30 cellular contexts compared by ENCODE assay signal in the genomic region with DNA sequence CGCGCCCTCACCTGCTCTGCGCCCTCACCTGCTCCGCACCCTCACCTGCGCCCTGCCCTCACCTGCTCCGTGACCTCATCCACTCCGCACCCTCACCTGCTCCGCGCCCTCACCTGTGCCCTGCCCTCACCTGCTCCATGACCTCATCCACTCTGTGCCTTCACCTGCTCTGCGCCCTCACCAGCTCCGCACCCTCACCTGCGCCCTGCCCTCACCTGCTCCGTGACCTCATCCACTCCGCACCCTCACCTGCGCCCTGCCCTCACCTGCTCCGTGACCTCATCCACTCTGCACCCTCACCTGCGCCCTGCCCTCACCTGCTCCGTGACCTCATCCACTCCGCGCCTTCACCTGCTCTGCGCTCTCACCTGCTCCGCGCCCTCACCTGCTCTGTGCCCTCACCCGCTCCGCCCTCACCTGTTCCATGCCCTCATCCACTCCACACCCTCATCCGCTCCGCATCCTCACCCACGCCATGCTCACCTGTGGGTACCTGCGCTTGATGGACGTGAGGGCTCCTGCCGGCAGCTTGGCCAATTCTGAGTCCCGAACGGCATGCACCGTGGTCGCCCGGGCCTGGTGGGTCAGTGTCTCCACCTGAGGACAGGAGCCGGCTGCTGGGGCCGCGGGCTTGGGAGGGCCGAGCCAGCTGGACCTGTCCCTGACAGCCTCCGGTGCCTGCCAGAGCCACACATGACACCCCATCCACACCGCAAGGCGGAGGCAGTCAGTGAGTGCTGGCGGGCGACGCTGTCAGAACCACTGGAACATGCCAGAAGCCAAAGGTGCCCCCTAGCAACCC. TPM values are rescaled to one million over a fixed set of nuclear protein-coding genes. Genes with fewer than 3 reads are reported as not detected.
DNase-seq lines count a peak whose midpoint lies in the region; ATAC-seq lines count a peak whose summit lies in the region.
"Had no signal": no experiment of that assay in that cellular context is flagged by ENCODE, and none has a peak within 500 bp of the region (broad histone marks: within the 10 kb centered on the region; RNA-seq: fewer than 3 reads in every experiment).

No MANE protein-coding gene starts in this region.

- no peak overlapping the region for H3K4me2 ChIP-seq in mesendoderm (ENCODE audit: low read length)
- H3K4me2 ChIP-seq: A549, smooth muscle cell had no signal

- no peak overlapping the region for H2AK5ac ChIP-seq in mesendoderm (ENCODE audit: low read length)

- H3K4ac ChIP-seq in mesendoderm (ENCODE audit: low read depth, low read length): no peak overlapping the region

- H3K36me3 ChIP-seq in mesendoderm (ENCODE audit: control insufficient read depth, insufficient read depth, low read length): no peaks in the 10 kb centered on the region
- H3K36me3 ChIP-seq: MG63 had no signal

- no peaks in the 10 kb centered on the region for H3K79me2 ChIP-seq in mesendoderm (ENCODE audit: control insufficient read depth, insufficient read depth, low read length)

- no peak overlapping the region for H3K4me3 Mint-ChIP-seq in activated naive CD8-positive, alpha-beta T cell treated with anti-CD3 and anti-CD28 coated beads, Interleukin-2, amount 10 ng/mL, durations not matched to agents 7 days and 5 days
- H3K4me3 Mint-ChIP-seq in activated naive CD8-positive, alpha-beta T cell treated with anti-CD3 and anti-CD28 coated beads for 36 hours: no peak overlapping the region
- H3K4me3 Mint-ChIP-seq in activated T-helper 17 cell treated with anti-CD3 and anti-CD28 coated beads, Interleukin-2, amount 50 U/mL, for 72 hours: peak overlapping the region; percentile 14
- no peak overlapping the region for H3K4me3 Mint-ChIP-seq in stimulated activated effector memory CD8-positive, alpha-beta T cell treated with anti-CD3 and anti-CD28 coated beads, Interleukin-12 subunit alpha, Interleukin-12 subunit beta, amount 100 ng/mL, for 72 hours
- H3K4me3 Mint-ChIP-seq: activated CD4-positive, alpha-beta memory T cell treated with anti-CD3 and anti-CD28 coated beads, Interleukin-2, amount 10 ng/mL, durations not matched to agents 7 days and 5 days; CD4-positive, alpha-beta T cell; natural killer cell treated with Interleukin-12 subunit alpha and Interleukin-12 subunit beta and Interleukin-15 and Interleukin-18, amount 100 ng/mL, for 72 hours; stimulated activated naive CD8-positive, alpha-beta T cell treated with anti-CD3 and anti-CD28 coated beads, Interleukin-15, Interleukin-2, amounts not matched to agents 100 ng/mL and 50 ng/mL, for 24 hours had no signal

- H2BK120ac ChIP-seq in mesendoderm (ENCODE audit: low read depth, low read length): no peak overlapping the region

- H3K56ac ChIP-seq in mesendoderm (ENCODE audit: low read length): no peak overlapping the region

- no peaks in the 10 kb centered on the region for H3K4me1 ChIP-seq in mesendoderm (ENCODE audit: control insufficient read depth, low read depth, low read length)
- H3K4me1 ChIP-seq: A549 had no signal

- H4K8ac ChIP-seq in mesendoderm (ENCODE audit: low read depth, low read length): no peak overlapping the region

- H3K79me1 ChIP-seq in mesendoderm (ENCODE audit: low read length): no peaks in the 10 kb centered on the region

- no peak overlapping the region for H4K5ac ChIP-seq in mesendoderm (ENCODE audit: low read length)

- H3K23ac ChIP-seq in mesendoderm (ENCODE audit: low read length): no peak overlapping the region

- H3K27me3 ChIP-seq in mesendoderm (ENCODE audit: insufficient read depth, low read length, poor library complexity): no peaks in the 10 kb centered on the region
- H3K27me3 ChIP-seq: MG63 had no signal

- H3K4me3 ChIP-seq in mesendoderm (ENCODE audit: low read length): no peak overlapping the region
- H3K4me3 ChIP-seq: A549, MG63, smooth muscle cell, thoracic aorta had no signal

- DNase-seq in activated naive CD8-positive, alpha-beta T cell treated with anti-CD3 and anti-CD28 coated beads, Interleukin-2, amount 10 ng/mL, durations not matched to agents 7 days and 5 days: no peak
- no peak for DNase-seq in activated naive CD8-positive, alpha-beta T cell treated with anti-CD3 and anti-CD28 coated beads for 36 hours
- peak; percentile 8 for DNase-seq in medulla oblongata (ENCODE audit: extremely low spot score)
- DNase-seq in stimulated activated effector memory CD8-positive, alpha-beta T cell treated with anti-CD3 and anti-CD28 coated beads, Interleukin-12 subunit alpha, Interleukin-12 subunit beta, amount 100 ng/mL, for 72 hours (ENCODE audit: low spot score in 2 of 2): no peak
- no peak for DNase-seq in DMS79 (lab: John Stamatoyannopoulos, UW)
- DNase-seq in mesendoderm: no peak
- no peak for DNase-seq in HuH-7 (ENCODE audit: low spot score)
- DNase-seq: activated CD4-positive, alpha-beta memory T cell treated with anti-CD3 and anti-CD28 coated beads, Interleukin-2, amount 10 ng/mL, durations not matched to agents 7 days and 5 days; activated CD4-positive, CD25-positive, alpha-beta regulatory T cell treated with anti-CD3 and anti-CD28 coated beads, Interleukin-2, amount 50 U/mL, for 72 hours; activated CD8-positive, alpha-beta memory T cell treated with anti-CD3 and anti-CD28 coated beads, Interleukin-2, amount 50 U/mL, for 4 hours; CD4-positive, alpha-beta T cell; effector CD4-positive, alpha-beta T cell; KG1; MG63; NCI-H1105 treated with DMSO at 0.1 percent for 48 hours; NCI-H1930; NCI-H345; SHP77 treated with DMSO at 0.1 percent for 48 hours; stimulated activated CD4-positive, alpha-beta T cell treated with anti-CD3 and anti-CD28 coated beads, Interleukin-1b, Interleukin-23, amount 100 ng/mL, for 48 hours had no signal

- H3K4me1 Mint-ChIP-seq in activated naive CD8-positive, alpha-beta T cell treated with anti-CD3 and anti-CD28 coated beads, Interleukin-2, amount 10 ng/mL, durations not matched to agents 7 days and 5 days: peaks cover 10% of the 10 kb centered on the region
- H3K4me1 Mint-ChIP-seq in activated naive CD8-positive, alpha-beta T cell treated with anti-CD3 and anti-CD28 coated beads for 36 hours: peaks cover 6% of the 10 kb centered on the region
- peaks cover 11% of the 10 kb centered on the region for H3K4me1 Mint-ChIP-seq in activated T-helper 17 cell treated with anti-CD3 and anti-CD28 coated beads, Interleukin-2, amount 50 U/mL, for 72 hours
- H3K4me1 Mint-ChIP-seq in stimulated activated effector memory CD8-positive, alpha-beta T cell treated with anti-CD3 and anti-CD28 coated beads, Interleukin-12 subunit alpha, Interleukin-12 subunit beta, amount 100 ng/mL, for 72 hours: peaks cover 17% of the 10 kb centered on the region

- POLR2A ChIA-PET in activated naive CD8-positive, alpha-beta T cell treated with anti-CD3 and anti-CD28 coated beads, Interleukin-2, amount 10 ng/mL, durations not matched to agents 7 days and 5 days (lab: Charles Lee): no interaction called here

- H3K27me3 Mint-ChIP-seq in activated naive CD8-positive, alpha-beta T cell treated with anti-CD3 and anti-CD28 coated beads, Interleukin-2, amount 10 ng/mL, durations not matched to agents 7 days and 5 days: no peaks in the 10 kb centered on the region
- H3K27me3 Mint-ChIP-seq in activated naive CD8-positive, alpha-beta T cell treated with anti-CD3 and anti-CD28 coated beads for 36 hours: no peaks in the 10 kb centered on the region
- H3K27me3 Mint-ChIP-seq in activated T-helper 17 cell treated with anti-CD3 and anti-CD28 coated beads, Interleukin-2, amount 50 U/mL, for 72 hours: no peaks in the 10 kb centered on the region
- H3K27me3 Mint-ChIP-seq: activated CD4-positive, alpha-beta memory T cell treated with anti-CD3 and anti-CD28 coated beads, Interleukin-2, amount 10 ng/mL, durations not matched to agents 7 days and 5 days; CD4-positive, alpha-beta T cell; natural killer cell treated with Interleukin-12 subunit alpha and Interleukin-12 subunit beta and Interleukin-15 and Interleukin-18, amount 100 ng/mL, for 72 hours; stimulated activated naive CD8-positive, alpha-beta T cell treated with anti-CD3 and anti-CD28 coated beads, Interleukin-15, Interleukin-2, amounts not matched to agents 100 ng/mL and 50 ng/mL, for 24 hours had no signal

- no peaks in the 10 kb centered on the region for H3K36me3 Mint-ChIP-seq in activated naive CD8-positive, alpha-beta T cell treated with anti-CD3 and anti-CD28 coated beads, Interleukin-2, amount 10 ng/mL, durations not matched to agents 7 days and 5 days
- no peaks in the 10 kb centered on the region for H3K36me3 Mint-ChIP-seq in activated naive CD8-positive, alpha-beta T cell treated with anti-CD3 and anti-CD28 coated beads for 36 hours
- no peaks in the 10 kb centered on the region for H3K36me3 Mint-ChIP-seq in activated T-helper 17 cell treated with anti-CD3 and anti-CD28 coated beads, Interleukin-2, amount 50 U/mL, for 72 hours (ENCODE audit: low read depth)
- no peaks in the 10 kb centered on the region for H3K36me3 Mint-ChIP-seq in stimulated activated effector memory CD8-positive, alpha-beta T cell treated with anti-CD3 and anti-CD28 coated beads, Interleukin-12 subunit alpha, Interleukin-12 subunit beta, amount 100 ng/mL, for 72 hours
- H3K36me3 Mint-ChIP-seq: activated naive CD4-positive, alpha-beta T cell treated with anti-CD3 and anti-CD28 coated beads, Interleukin-2, amount 50 U/mL, for 72 hours; natural killer cell treated with Interleukin-12 subunit alpha and Interleukin-12 subunit beta and Interleukin-15 and Interleukin-18, amount 100 ng/mL, for 72 hours had no signal

- no peak overlapping the region for H2BK15ac ChIP-seq in mesendoderm (replicated peaks; ENCODE audit: low read depth)

- no peak overlapping the region for H3K27ac ChIP-seq in mesendoderm (ENCODE audit: low read depth, low read length)
- H3K27ac ChIP-seq: A549, thoracic aorta had no signal

- H3K18ac ChIP-seq in mesendoderm (ENCODE audit: low read length): no peak overlapping the region

- H3K9me3 Mint-ChIP-seq in activated naive CD8-positive, alpha-beta T cell treated with anti-CD3 and anti-CD28 coated beads, Interleukin-2, amount 10 ng/mL, durations not matched to agents 7 days and 5 days: no peaks in the 10 kb centered on the region
- no peaks in the 10 kb centered on the region for H3K9me3 Mint-ChIP-seq in activated naive CD8-positive, alpha-beta T cell treated with anti-CD3 and anti-CD28 coated beads for 36 hours
- no peaks in the 10 kb centered on the region for H3K9me3 Mint-ChIP-seq in activated T-helper 17 cell treated with anti-CD3 and anti-CD28 coated beads, Interleukin-2, amount 50 U/mL, for 72 hours
- H3K9me3 Mint-ChIP-seq in stimulated activated effector memory CD8-positive, alpha-beta T cell treated with anti-CD3 and anti-CD28 coated beads, Interleukin-12 subunit alpha, Interleukin-12 subunit beta, amount 100 ng/mL, for 72 hours: no peaks in the 10 kb centered on the region
- H3K9me3 Mint-ChIP-seq: activated CD4-positive, alpha-beta memory T cell treated with anti-CD3 and anti-CD28 coated beads, Interleukin-2, amount 10 ng/mL, durations not matched to agents 7 days and 5 days; activated naive CD4-positive, alpha-beta T cell treated with anti-CD3 and anti-CD28 coated beads, Interleukin-2, amount 50 U/mL, for 72 hours; CD4-positive, alpha-beta T cell; natural killer cell treated with Interleukin-12 subunit alpha and Interleukin-12 subunit beta and Interleukin-15 and Interleukin-18, amount 100 ng/mL, for 72 hours; stimulated activated naive CD8-positive, alpha-beta T cell treated with anti-CD3 and anti-CD28 coated beads, Interleukin-15, Interleukin-2, amounts not matched to agents 100 ng/mL and 50 ng/mL, for 24 hours had no signal

- H3K27ac Mint-ChIP-seq in activated naive CD8-positive, alpha-beta T cell treated with anti-CD3 and anti-CD28 coated beads, Interleukin-2, amount 10 ng/mL, durations not matched to agents 7 days and 5 days: peak overlapping the region; percentile 34
- H3K27ac Mint-ChIP-seq in activated naive CD8-positive, alpha-beta T cell treated with anti-CD3 and anti-CD28 coated beads for 36 hours: no peak overlapping the region
- peak overlapping the region; percentile 55 for H3K27ac Mint-ChIP-seq in activated T-helper 17 cell treated with anti-CD3 and anti-CD28 coated beads, Interleukin-2, amount 50 U/mL, for 72 hours
- H3K27ac Mint-ChIP-seq in stimulated activated effector memory CD8-positive, alpha-beta T cell treated with anti-CD3 and anti-CD28 coated beads, Interleukin-12 subunit alpha, Interleukin-12 subunit beta, amount 100 ng/mL, for 72 hours: peak overlapping the region; percentile 60
- H3K27ac Mint-ChIP-seq: activated CD4-positive, alpha-beta memory T cell treated with anti-CD3 and anti-CD28 coated beads, Interleukin-2, amount 10 ng/mL, durations not matched to agents 7 days and 5 days; CD4-positive, alpha-beta T cell; stimulated activated naive CD8-positive, alpha-beta T cell treated with anti-CD3 and anti-CD28 coated beads, Interleukin-15, Interleukin-2, amounts not matched to agents 100 ng/mL and 50 ng/mL, for 24 hours had no signal

- no peak overlapping the region for H2BK5ac ChIP-seq in mesendoderm (ENCODE audit: low read length)

- ATAC-seq in activated naive CD8-positive, alpha-beta T cell treated with anti-CD3 and anti-CD28 coated beads, Interleukin-2, amount 10 ng/mL, durations not matched to agents 7 days and 5 days (ENCODE audit: low read depth): no peak
- ATAC-seq in activated T-helper 17 cell treated with anti-CD3 and anti-CD28 coated beads, Interleukin-2, amount 50 U/mL, for 72 hours (replicated peaks): no peak
- no peak for ATAC-seq in stimulated activated effector memory CD8-positive, alpha-beta T cell treated with anti-CD3 and anti-CD28 coated beads, Interleukin-12 subunit alpha, Interleukin-12 subunit beta, amount 100 ng/mL, for 72 hours
- ATAC-seq: natural killer cell treated with Interleukin-12 subunit alpha and Interleukin-12 subunit beta and Interleukin-15 and Interleukin-18, amount 100 ng/mL, for 72 hours; Panc1 had no signal

- H3K9ac ChIP-seq in mesendoderm (ENCODE audit: low read length): no peak overlapping the region

- no CpG with 5 or more reads among the region's 46 CpGs for WGBS in mesendoderm (ENCODE audit: extremely low coverage, insufficient coverage, low lambda C conversion rate)

RNA-seq across cellular contexts. Expression of gene NSMF, which starts 35.6 kb away (rescaled TPM):
- 10 to 100 TPM; 54.3 to 58.4 TPM for total RNA-seq in activated naive CD8-positive, alpha-beta T cell treated with anti-CD3 and anti-CD28 coated beads, Interleukin-2, amount 10 ng/mL, durations not matched to agents 7 days and 5 days
- 10 to 100 TPM; 74.1 to 74.6 TPM for total RNA-seq in activated naive CD8-positive, alpha-beta T cell treated with anti-CD3 and anti-CD28 coated beads for 36 hours
- 10 to 100 TPM; 26.6 to 35.5 TPM for total RNA-seq in activated T-helper 17 cell treated with anti-CD3 and anti-CD28 coated beads, Interleukin-2, amount 50 U/mL, for 72 hours
- 27.2 TPM for polyA plus RNA-seq in mesendoderm (2013, experiment 1 of 2)
- 28.2 TPM for polyA plus RNA-seq in mesendoderm (2013, experiment 2 of 2)

RNA-seq across cellular contexts. Expression of gene ENTPD8, which starts 53.6 kb away (rescaled TPM):
- not detected for total RNA-seq in activated naive CD8-positive, alpha-beta T cell treated with anti-CD3 and anti-CD28 coated beads, Interleukin-2, amount 10 ng/mL, durations not matched to agents 7 days and 5 days
- total RNA-seq in activated naive CD8-positive, alpha-beta T cell treated with anti-CD3 and anti-CD28 coated beads for 36 hours: not detected
- not detected for total RNA-seq in activated T-helper 17 cell treated with anti-CD3 and anti-CD28 coated beads, Interleukin-2, amount 50 U/mL, for 72 hours
- 0.07 TPM for polyA plus RNA-seq in mesendoderm (2013, experiment 1 of 2)
- polyA plus RNA-seq in mesendoderm (2013, experiment 2 of 2): 0.04 TPM
- total RNA-seq: activated CD4-positive, alpha-beta memory T cell treated with anti-CD3 and anti-CD28 coated beads, Interleukin-2, amount 10 ng/mL, durations not matched to agents 7 days and 5 days; activated naive CD4-positive, alpha-beta T cell treated with anti-CD3 and anti-CD28 coated beads, Interleukin-2, amount 50 U/mL, for 72 hours; aorta; bronchial epithelial cell; CD4-positive, alpha-beta T cell; natural killer cell treated with Interleukin-12 subunit alpha and Interleukin-12 subunit beta and Interleukin-15 and Interleukin-18, amount 100 ng/mL, for 72 hours; smooth muscle cell; T-helper 2 cell treated with Interferon-gamma antibody and Interleukin-4, amounts not matched to agents 100 ng/mL and 5 ng/mL, for 36 hours; thoracic aorta had no signal
- polyA plus RNA-seq: smooth muscle cell had no signal

RNA-seq across cellular contexts. Expression of gene PNPLA7, which starts 55.5 kb away (rescaled TPM):
- 1 to 10 TPM; 5.6 to 7.0 TPM for total RNA-seq in activated naive CD8-positive, alpha-beta T cell treated with anti-CD3 and anti-CD28 coated beads, Interleukin-2, amount 10 ng/mL, durations not matched to agents 7 days and 5 days
- 1 to 10 TPM; 2.5 to 2.9 TPM for total RNA-seq in activated naive CD8-positive, alpha-beta T cell treated with anti-CD3 and anti-CD28 coated beads for 36 hours
- 1 to 10 TPM; 2.9 to 5.1 TPM for total RNA-seq in activated T-helper 17 cell treated with anti-CD3 and anti-CD28 coated beads, Interleukin-2, amount 50 U/mL, for 72 hours
- polyA plus RNA-seq in mesendoderm (2013, experiment 1 of 2): 0.22 TPM
- polyA plus RNA-seq in mesendoderm (2013, experiment 2 of 2): 0.20 TPM

RNA-seq across cellular contexts. Expression of gene MRPL41, which starts 56.9 kb away (rescaled TPM):
- 10 to 100 TPM; 58.8 to 64.4 TPM for total RNA-seq in activated naive CD8-positive, alpha-beta T cell treated with anti-CD3 and anti-CD28 coated beads, Interleukin-2, amount 10 ng/mL, durations not matched to agents 7 days and 5 days
- 10 to 100 TPM; 54.6 to 54.9 TPM for total RNA-seq in activated naive CD8-positive, alpha-beta T cell treated with anti-CD3 and anti-CD28 coated beads for 36 hours
- total RNA-seq in activated T-helper 17 cell treated with anti-CD3 and anti-CD28 coated beads, Interleukin-2, amount 50 U/mL, for 72 hours: 10 to 100 TPM; 23.3 to 45.5 TPM
- polyA plus RNA-seq in mesendoderm (2013, experiment 1 of 2): 28.7 TPM
- polyA plus RNA-seq in mesendoderm (2013, experiment 2 of 2): 28.9 TPM
